ENCODE assay signal across 22 cellular contexts in the genomic region with DNA sequence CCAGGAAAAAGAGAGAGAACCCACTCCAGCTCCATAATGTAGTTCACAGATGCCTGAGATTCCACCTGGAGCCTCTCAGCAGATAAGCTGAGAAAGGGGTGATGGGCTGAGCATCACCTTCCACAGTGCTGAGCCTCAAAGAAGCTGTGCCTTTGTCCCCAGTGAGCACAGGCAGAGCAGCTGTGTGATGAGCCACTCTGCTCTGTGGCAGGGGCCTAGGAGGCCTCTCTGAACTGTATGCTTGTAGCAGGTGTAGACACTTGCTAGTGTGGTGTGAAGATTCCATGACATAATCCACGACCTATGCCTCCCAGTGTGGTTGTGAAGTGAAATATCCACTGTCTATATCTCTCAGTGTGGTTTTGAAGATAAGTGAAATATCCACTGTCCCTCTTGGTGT.
"Had no signal": no experiment of that assay in that cellular context is flagged by ENCODE, and none has a peak within 500 bp of the region (broad histone marks: within the 10 kb centered on the region; RNA-seq: fewer than 3 reads in every experiment).

No MANE protein-coding gene starts in this region.

- H3K4me3 ChIP-seq: esophagus squamous epithelium, left lung, SK-N-MC, testis had no signal

- H3K27me3 Mint-ChIP-seq: activated naive CD4-positive, alpha-beta T cell treated with anti-CD3 and anti-CD28 coated beads, Interleukin-2, amount 50 U/mL, for 24 hours; brain; stimulated activated naive CD8-positive, alpha-beta T cell treated with anti-CD3 and anti-CD28 coated beads, Interleukin-15, Interleukin-2, amounts not matched to agents 100 ng/mL and 50 ng/mL, for 24 hours; T-cell had no signal

- H3K4me1 Mint-ChIP-seq: activated naive CD4-positive, alpha-beta T cell treated with anti-CD3 and anti-CD28 coated beads, Interleukin-2, amount 50 U/mL, for 24 hours had no signal

- ATAC-seq: activated T-cell treated with anti-CD3 and anti-CD28 coated beads, Interleukin-2, amount 50 U/mL, for 4 hours; T-cell had no signal

- H3K4me3 Mint-ChIP-seq: activated naive CD4-positive, alpha-beta T cell treated with anti-CD3 and anti-CD28 coated beads, Interleukin-2, amount 50 U/mL, for 24 hours; activated T-cell treated with anti-CD3 and anti-CD28 coated beads, Interleukin-2, amount 50 U/mL, for 4 hours; brain; natural killer cell treated with Interleukin-12 subunit alpha and Interleukin-12 subunit beta and Interleukin-15 and Interleukin-18, amount 100 ng/mL, for 72 hours; stimulated activated naive CD8-positive, alpha-beta T cell treated with anti-CD3 and anti-CD28 coated beads, Interleukin-15, Interleukin-2, amounts not matched to agents 100 ng/mL and 50 ng/mL, for 24 hours; T-cell had no signal

- H3K27me3 ChIP-seq: esophagus squamous epithelium, left lung, testis had no signal

- H3K4me1 ChIP-seq: testis had no signal

- FAIRE-seq: kidney had no signal

- H3K27ac ChIP-seq: esophagus squamous epithelium, SK-N-MC, testis had no signal

- H3K27ac Mint-ChIP-seq: activated naive CD4-positive, alpha-beta T cell treated with anti-CD3 and anti-CD28 coated beads, Interleukin-2, amount 50 U/mL, for 24 hours; brain; natural killer cell treated with Interleukin-12 subunit alpha and Interleukin-12 subunit beta and Interleukin-15 and Interleukin-18, amount 100 ng/mL, for 72 hours; stimulated activated naive CD8-positive, alpha-beta T cell treated with anti-CD3 and anti-CD28 coated beads, Interleukin-15, Interleukin-2, amounts not matched to agents 100 ng/mL and 50 ng/mL, for 24 hours; T-cell had no signal

- H3K9me3 ChIP-seq: esophagus squamous epithelium, left lung, testis had no signal

- H3K36me3 Mint-ChIP-seq: activated naive CD4-positive, alpha-beta T cell treated with anti-CD3 and anti-CD28 coated beads, Interleukin-2, amount 50 U/mL, for 24 hours; brain; natural killer cell treated with Interleukin-12 subunit alpha and Interleukin-12 subunit beta and Interleukin-15 and Interleukin-18, amount 100 ng/mL, for 72 hours; T-cell had no signal

- H3K9me3 Mint-ChIP-seq: activated naive CD4-positive, alpha-beta T cell treated with anti-CD3 and anti-CD28 coated beads, Interleukin-2, amount 50 U/mL, for 24 hours; activated T-cell treated with anti-CD3 and anti-CD28 coated beads, Interleukin-2, amount 50 U/mL, for 4 hours; natural killer cell treated with Interleukin-12 subunit alpha and Interleukin-12 subunit beta and Interleukin-15 and Interleukin-18, amount 100 ng/mL, for 72 hours; stimulated activated naive CD8-positive, alpha-beta T cell treated with anti-CD3 and anti-CD28 coated beads, Interleukin-15, Interleukin-2, amounts not matched to agents 100 ng/mL and 50 ng/mL, for 24 hours; T-cell had no signal

- DNase-seq: activated CD4-positive, alpha-beta T cell treated with anti-CD3 and anti-CD28 coated beads, Interleukin-2, amount 50 U/mL, for 48 hours; activated effector memory CD4-positive, alpha-beta T cell treated with anti-CD3 and anti-CD28 coated beads, Interleukin-2, amount 50 U/mL, for 16 hours; activated T-cell treated with anti-CD3 and anti-CD28 coated beads, Interleukin-2, amount 50 U/mL, for 4 hours; amygdala; cortex of kidney; effector CD4-positive, alpha-beta T cell; esophagus squamous epithelium; hypothalamus; kidney; left lung; mesenchymal stem cell; retina; stimulated activated CD4-positive, alpha-beta T cell treated with anti-CD3 and anti-CD28 coated beads, Interleukin-4, amount 100 ng/mL, for 4 hours; stimulated activated CD8-positive, alpha-beta memory T cell treated with anti-CD3 and anti-CD28 coated beads, Interleukin-4, amount 100 ng/mL, for 48 hours; T-cell; T-helper 9 cell; testis had no signal
